In the genomic region with DNA sequence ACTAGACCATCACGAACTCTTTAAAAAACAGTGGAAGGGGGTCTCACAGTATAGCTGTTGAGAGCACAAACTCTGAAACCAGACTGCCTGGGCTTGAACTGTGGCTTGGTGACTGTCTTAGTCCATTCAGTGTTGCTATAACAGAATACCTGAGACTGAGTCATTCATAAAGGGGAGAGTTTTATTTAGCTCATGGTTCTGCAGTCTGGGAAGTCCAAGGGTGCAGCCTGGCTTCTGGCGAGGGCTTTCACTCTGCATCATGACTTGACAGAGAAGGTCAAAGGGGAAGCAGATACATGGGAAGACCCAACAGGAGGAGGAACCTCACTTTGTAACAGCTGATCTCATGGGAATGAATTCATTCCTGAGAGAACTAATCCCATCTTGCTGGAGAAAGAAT, we compare ENCODE assay signal across 1 cellular context.
TF ChIP-seq lines count a peak whose summit lies in the region.

No MANE protein-coding gene starts in this region.

TF ChIP-seq in GM12878, 131 proteins besides CTCF, POLR2A, EP300 and RAD21 (continued from another document):
- TF ChIP-seq BCLAF1 (IDR thresholded peaks at IDR 0.05) (no peak), MXI1 (IDR thresholded peaks at IDR 0.05; ENCODE audit: low read depth, low read length) (no peak), TCF12 (IDR thresholded peaks at IDR 0.05; ENCODE audit: low read depth, low read length) (no peak), CBFB (IDR thresholded peaks at IDR 0.05; ENCODE audit: low read depth) (no peak), KLF5 (IDR thresholded peaks at IDR 0.05; ENCODE audit: partially characterized antibody) (no peak), SP1 (IDR thresholded peaks at IDR 0.05; ENCODE audit: low read depth, low read length) (no peak), SMAD1 (IDR thresholded peaks at IDR 0.05; ENCODE audit: low read depth, partially characterized antibody) (no peak)
